8 cellular contexts compared by ENCODE assay signal in the genomic region with DNA sequence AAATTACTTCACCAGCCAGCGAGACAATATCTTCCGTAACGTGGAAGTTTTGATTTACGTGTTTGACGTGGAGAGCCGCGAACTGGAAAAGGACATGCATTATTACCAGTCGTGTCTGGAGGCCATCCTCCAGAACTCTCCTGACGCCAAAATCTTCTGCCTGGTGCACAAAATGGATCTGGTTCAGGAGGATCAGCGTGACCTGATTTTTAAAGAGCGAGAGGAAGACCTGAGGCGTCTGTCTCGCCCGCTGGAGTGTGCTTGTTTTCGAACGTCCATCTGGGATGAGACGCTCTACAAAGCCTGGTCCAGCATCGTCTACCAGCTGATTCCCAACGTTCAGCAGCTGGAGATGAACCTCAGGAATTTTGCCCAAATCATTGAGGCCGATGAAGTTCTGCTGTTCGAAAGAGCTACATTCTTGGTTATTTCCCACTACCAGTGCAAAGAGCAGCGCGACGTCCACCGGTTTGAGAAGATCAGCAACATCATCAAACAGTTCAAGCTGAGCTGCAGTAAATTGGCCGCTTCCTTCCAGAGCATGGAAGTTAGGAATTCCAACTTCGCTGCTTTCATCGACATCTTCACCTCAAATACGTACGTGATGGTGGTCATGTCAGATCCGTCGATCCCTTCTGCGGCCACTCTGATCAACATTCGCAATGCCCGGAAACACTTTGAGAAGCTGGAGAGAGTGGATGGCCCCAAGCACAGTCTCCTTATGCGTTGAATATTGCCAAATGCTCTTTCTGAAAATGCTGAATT. TPM values are rescaled to one million over a fixed set of nuclear protein-coding genes. Genes with fewer than 3 reads are reported as not detected.
A peak's percentile ranks its signal among the peaks of the same experiment; 100 is the strongest.
DNase-seq lines count a peak whose midpoint lies in the region; ATAC-seq and TF ChIP-seq lines count a peak whose summit lies in the region.

No MANE protein-coding gene starts in this region.

- H3K27me3 ChIP-seq in CD8-positive, alpha-beta T cell (ENCODE audit: insufficient read depth, low read length) = no peaks in the 10 kb centered on the region
- no peaks in the 10 kb centered on the region for H3K27me3 ChIP-seq in foreskin keratinocyte

- no peak for TF ChIP-seq CTCF in CD8-positive, alpha-beta T cell (IDR thresholded peaks at IDR 0.05)
- TF ChIP-seq CTCF in foreskin keratinocyte (conservative IDR thresholded peaks at IDR 0.05) (no peak), omental fat pad (IDR thresholded peaks at IDR 0.05) (no peak), GM13976 (IDR thresholded peaks at IDR 0.05; ENCODE audit: borderline replicate concordance, control extremely low read depth, extremely low read depth, insufficient read depth, missing control alignments) (no peak)

- CTCF ChIA-PET in CD8-positive, alpha-beta T cell (lab: Charles Lee) = interaction anchor here (1.3 to 1.7 kb wide), 2 partner anchors 124 to 415 kb away, joined by 5 to 14 read pairs; no protein-coding TSS in a partner anchor
- CTCF ChIA-PET in activated CD4-positive, alpha-beta memory T cell treated with anti-CD3 and anti-CD28 coated beads for 36 hours (lab: Charles Lee) = interaction anchor here (0.7 to 4.8 kb wide), 8 partner anchors 52 to 414 kb away, joined by 3 to 43 read pairs (median 5); a partner anchor contains a TSS

- no peaks in the 10 kb centered on the region for H3K27me3 Mint-ChIP-seq in CD8-positive, alpha-beta T cell (ENCODE audit: low read depth)
- H3K27me3 Mint-ChIP-seq in activated CD4-positive, alpha-beta memory T cell treated with anti-CD3 and anti-CD28 coated beads for 36 hours = no peaks in the 10 kb centered on the region

- H3K27ac ChIP-seq in CD8-positive, alpha-beta T cell (ENCODE audit: low read depth, low read length) = peak overlapping the region; percentile 80
- peak overlapping the region; percentile 67 for H3K27ac ChIP-seq in foreskin keratinocyte

- DNase-seq in CD8-positive, alpha-beta T cell = no peak
- DNase-seq in HK-2 (ENCODE audit: unreplicated experiment) = peak; percentile 41
- DNase-seq in activated CD4-positive, alpha-beta memory T cell treated with anti-CD3 and anti-CD28 coated beads for 36 hours = peak; percentile 25
- peak in 1 of 2 donors; percentile 22 for DNase-seq in foreskin keratinocyte
- DNase-seq in omental fat pad (ENCODE audit: low spot score) = no peak
- no peak for DNase-seq in GM13976 (ENCODE audit: low spot score)
- DNase-seq in effector CD8-positive, alpha-beta T cell (lab: John Stamatoyannopoulos, UW) = no peak

- no peaks in the 10 kb centered on the region for H3K36me3 ChIP-seq in CD8-positive, alpha-beta T cell (ENCODE audit: insufficient read depth, low read length)

- no peaks in the 10 kb centered on the region for H3K9me3 ChIP-seq in CD8-positive, alpha-beta T cell (ENCODE audit: low read length)

- intact Hi-C loops in CD8-positive, alpha-beta T cell (cut with DNase I, micrococcal nuclease) = loop anchor here (1.0 to 5.0 kb wide), 11 partner anchors 52 to 407 kb away; a partner anchor contains a TSS
- intact Hi-C loops in activated CD4-positive, alpha-beta memory T cell treated with anti-CD3 and anti-CD28 coated beads for 36 hours (cut with micrococcal nuclease) = loop anchor here (1.0 to 10.0 kb wide), 10 partner anchors 37 to 945 kb away; a partner anchor contains a TSS

- H3K4me3 ChIP-seq in CD8-positive, alpha-beta T cell (ENCODE audit: low read depth, low read length) = peak overlapping the region; percentile 69

- peak overlapping the region; percentile 95 for H3K4me3 Mint-ChIP-seq in CD8-positive, alpha-beta T cell
- H3K4me3 Mint-ChIP-seq in activated CD4-positive, alpha-beta memory T cell treated with anti-CD3 and anti-CD28 coated beads for 36 hours = peak overlapping the region; percentile 93

- in situ Hi-C loops in GM13976 (cut with MboI; ENCODE audit: low sequenced_read_pairs, unreplicated experiment) = loop anchor here (10.0 to 25.0 kb wide), 3 partner anchors 125 to 1238 kb away; no protein-coding TSS in a partner anchor

- POLR2A ChIA-PET in CD8-positive, alpha-beta T cell (lab: Charles Lee) = interaction anchor here (0.6 to 2.5 kb wide), 9 partner anchors 52 to 415 kb away, joined by 3 to 11 read pairs (median 4); a partner anchor contains a TSS
- POLR2A ChIA-PET in activated CD4-positive, alpha-beta memory T cell treated with anti-CD3 and anti-CD28 coated beads for 36 hours (lab: Charles Lee) = interaction anchor here (0.9 to 1.5 kb wide), 5 partner anchors 12 to 182 kb away, joined by 3 to 5 read pairs (median 5); no protein-coding TSS in a partner anchor

- peaks cover 19% of the 10 kb centered on the region for H3K36me3 Mint-ChIP-seq in CD8-positive, alpha-beta T cell
- H3K36me3 Mint-ChIP-seq in activated CD4-positive, alpha-beta memory T cell treated with anti-CD3 and anti-CD28 coated beads for 36 hours = peaks cover 22% of the 10 kb centered on the region

- H3K27ac Mint-ChIP-seq in CD8-positive, alpha-beta T cell = peak overlapping the region; percentile 97
- peak overlapping the region; percentile 98 for H3K27ac Mint-ChIP-seq in activated CD4-positive, alpha-beta memory T cell treated with anti-CD3 and anti-CD28 coated beads for 36 hours

- no peak for ATAC-seq in CD8-positive, alpha-beta T cell
- ATAC-seq in foreskin keratinocyte (no peak), omental fat pad (ENCODE audit: low FRiP score) (peak; percentile 1), HG03432 (IDR thresholded peaks at IDR 0.05; ENCODE audit: unreplicated experiment) (no peak)

- peaks cover 19% of the 10 kb centered on the region for H3K4me1 ChIP-seq in CD8-positive, alpha-beta T cell (ENCODE audit: insufficient read depth, low read length)
- H3K4me1 ChIP-seq in foreskin keratinocyte = peaks cover 14% of the 10 kb centered on the region

- H3K9me3 Mint-ChIP-seq in CD8-positive, alpha-beta T cell = peaks cover 2% of the 10 kb centered on the region
- H3K9me3 Mint-ChIP-seq in activated CD4-positive, alpha-beta memory T cell treated with anti-CD3 and anti-CD28 coated beads for 36 hours = no peaks in the 10 kb centered on the region

- H3K4me1 Mint-ChIP-seq in CD8-positive, alpha-beta T cell (ENCODE audit: low read depth) = peaks cover 40% of the 10 kb centered on the region
- H3K4me1 Mint-ChIP-seq in activated CD4-positive, alpha-beta memory T cell treated with anti-CD3 and anti-CD28 coated beads for 36 hours (ENCODE audit: low read depth) = peaks cover 37% of the 10 kb centered on the region

RNA-seq across cellular contexts. Expression of a gene that starts 0.8 kb away (rescaled TPM):
- total RNA-seq in CD8-positive, alpha-beta T cell = 10 to 100 TPM; 36.0 to 38.0 TPM
- total RNA-seq in activated CD4-positive, alpha-beta memory T cell treated with anti-CD3 and anti-CD28 coated beads for 36 hours = 10 to 100 TPM; 43.8 to 45.5 TPM
- total RNA-seq in foreskin keratinocyte (63.8 and 67.8 TPM in 2 replicates), omental fat pad (10 to 100 TPM; 43.2 to 56.0 (median 52.4) TPM)
- polyA plus RNA-seq in foreskin keratinocyte = 80.7 and 83.4 TPM in 2 replicates

RNA-seq across cellular contexts. Expression of a gene that starts 17.0 kb away (rescaled TPM):
- under 1 TPM in 1 of 2 experiments, not detected in 1; 0.03 TPM for total RNA-seq in CD8-positive, alpha-beta T cell
- under 1 TPM in 1 of 2 experiments, not detected in 1; 0.31 TPM for total RNA-seq in activated CD4-positive, alpha-beta memory T cell treated with anti-CD3 and anti-CD28 coated beads for 36 hours
- not detected in 2 replicates for total RNA-seq in foreskin keratinocyte
- polyA plus RNA-seq in foreskin keratinocyte = not detected in 2 replicates
- not detected for total RNA-seq in omental fat pad

RNA-seq across cellular contexts. Expression of a gene that starts 52.6 kb away (rescaled TPM):
- total RNA-seq in CD8-positive, alpha-beta T cell = 10 to 100 TPM; 14.2 to 16.5 TPM
- 10 to 100 TPM; 28.7 to 29.8 TPM for total RNA-seq in activated CD4-positive, alpha-beta memory T cell treated with anti-CD3 and anti-CD28 coated beads for 36 hours
- 23.1 and 25.4 TPM in 2 replicates for total RNA-seq in foreskin keratinocyte
- polyA plus RNA-seq in foreskin keratinocyte = 5.2 and 7.2 TPM in 2 replicates
- total RNA-seq in omental fat pad = 10 to 100 TPM in 2 of 4 donors, 1 to 10 TPM in 2; 7.5 to 14.7 (median 9.7) TPM

Comparison
In these comparisons a context has a peak if more than half of its experiments do, and no peak if none do; other contexts are left out.
1. DNase-seq: peak in HK-2 (single experiment) and activated CD4-positive, alpha-beta memory T cell treated with anti-CD3 and anti-CD28 coated beads for 36 hours (single experiment); none in CD8-positive, alpha-beta T cell (0 of 7), omental fat pad (single experiment), GM13976 (single experiment) and effector CD8-positive, alpha-beta T cell (single experiment).